In the genomic region with DNA sequence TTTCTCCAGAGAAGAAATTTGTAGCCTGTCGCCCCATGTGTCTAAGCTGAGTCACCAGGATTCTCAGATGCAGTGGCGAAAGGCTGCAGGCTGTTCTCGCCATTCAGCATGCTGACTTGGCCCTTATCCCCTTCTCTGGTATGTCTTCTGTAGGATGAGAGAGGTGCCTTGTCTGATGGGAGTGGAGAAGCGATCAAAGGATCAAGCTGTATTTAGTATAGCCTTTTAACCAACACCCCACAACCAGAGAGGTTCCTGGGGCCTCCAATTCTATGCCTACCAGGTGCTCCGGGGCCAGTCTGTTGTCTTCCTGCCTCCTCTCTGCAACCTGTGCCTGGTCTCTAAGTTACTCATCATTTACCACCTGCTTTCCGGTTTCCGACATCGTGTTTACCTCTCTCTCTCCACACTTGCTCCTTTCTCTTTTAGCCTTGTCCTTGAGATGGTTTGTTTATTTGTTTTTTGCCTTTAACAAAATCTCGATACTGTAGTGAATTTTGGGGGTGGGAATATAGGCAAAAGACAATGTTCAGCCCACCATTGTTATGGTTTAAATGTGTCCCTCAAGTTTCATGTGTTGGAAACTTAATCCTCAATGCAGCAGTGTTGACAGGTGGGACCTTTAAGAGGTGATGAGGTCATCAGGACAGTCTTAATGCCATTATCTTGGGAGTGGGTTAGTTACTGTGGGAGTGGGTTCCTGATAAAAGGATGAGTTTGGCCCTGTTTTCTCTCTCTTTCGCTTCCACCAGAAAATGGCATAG, we compare ENCODE assay signal across 12 cellular contexts. TPM values are rescaled to one million over a fixed set of nuclear protein-coding genes. Genes with fewer than 3 reads are reported as not detected.
DNase-seq lines count a peak whose midpoint lies in the region; TF ChIP-seq lines count a peak whose summit lies in the region.
"Had no signal": no experiment of that assay in that cellular context is flagged by ENCODE, and none has a peak within 500 bp of the region (broad histone marks: within the 10 kb centered on the region; RNA-seq: fewer than 3 reads in every experiment).

No MANE protein-coding gene starts in this region.

- H3K27ac ChIP-seq in adipose tissue (ENCODE audit: low read depth, low read length) = peak overlapping the region; percentile 58
- peak overlapping the region; percentile 53 to 77 (median 66) for H3K27ac ChIP-seq in transverse colon

- TF ChIP-seq CTCF in transverse colon (IDR thresholded peaks at IDR 0.05) = no peak

- WGBS in adipose tissue, 3 donors = 82 to 86% (median 84%) methylated on average over 10 of the region's 10 CpGs
- 77 to 88% methylated on average over 8 to 10 of the region's 10 CpGs for WGBS in transverse colon (ENCODE audit: low coverage in 1 of 2), 2 donors

- DNase-seq in NCI-H2171 treated with DMSO at 0.1 percent for 48 hours (lab: John Stamatoyannopoulos, UW) (peak; percentile 18), NCI-H2171 (lab: John Stamatoyannopoulos, UW) (no peak), foreskin melanocyte (peak; percentile 44), transverse colon (no peak), NCI-H524 treated with DMSO at 0.1 percent for 48 hours (lab: John Stamatoyannopoulos, UW) (no peak), NCI-H526 treated with DMSO at 0.1 percent for 48 hours (lab: John Stamatoyannopoulos, UW) (no peak), head of caudate nucleus (no peak)
- DNase-seq: activated effector memory CD4-positive, alpha-beta T cell treated with anti-CD3 and anti-CD28 coated beads, Interleukin-2, amount 50 U/mL, for 16 hours; effector memory CD8-positive, alpha-beta T cell; kidney; NCI-H1092 treated with DMSO at 0.1 percent for 48 hours had no signal

- TF ChIP-seq EP300 in transverse colon (IDR thresholded peaks at IDR 0.05; ENCODE audit: low read depth) = no peak

- H3K9me3 ChIP-seq in transverse colon = no peaks in the 10 kb centered on the region

- H3K4me1 ChIP-seq in transverse colon = peaks cover 7 to 88% (median 33%) of the 10 kb centered on the region in 4 donors

- TF ChIP-seq POLR2A in transverse colon (IDR thresholded peaks at IDR 0.05) = no peak

- intact Hi-C loops in transverse colon (cut with DNase I; ENCODE audit: low total_unique reads) = no loop called here
- intact Hi-C loops in head of caudate nucleus (cut with DNase I) = no loop called here

- no peaks in the 10 kb centered on the region for H3K36me3 ChIP-seq in transverse colon

- no peaks in the 10 kb centered on the region for H3K27me3 ChIP-seq in transverse colon

- no peak overlapping the region for H3K4me3 ChIP-seq in transverse colon

- in situ Hi-C loops in transverse colon (cut with MboI; ENCODE audit: low pct_ligation_motif_present in 1 of 4, low pct_unique_long_range_greater_than_20kb in 1 of 4, low sequenced_read_pairs in 3 of 4) = no loop called here

RNA-seq across cellular contexts. Expression of gene MFSD1, which starts 31.4 kb away (rescaled TPM):
- polyA plus RNA-seq in adipose tissue = 10 to 100 TPM; 23.6 to 54.8 (median 35.5) TPM
- total RNA-seq in transverse colon = 10 to 100 TPM in 3 of 4 donors, 1 to 10 TPM in 1; 9.2 to 86.6 (median 64.0) TPM

RNA-seq across cellular contexts. Expression of gene RARRES1, which starts 38.2 kb away (rescaled TPM):
- 100 to 1,000 TPM in 1 of 3 donors, 10 to 100 TPM in 1, 1 to 10 TPM in 1; 7.3 to 147 (median 78.2) TPM for polyA plus RNA-seq in adipose tissue
- total RNA-seq in transverse colon = 10 to 100 TPM in 2 of 4 donors, 1 to 10 TPM in 2; 3.4 to 71.5 (median 30.2) TPM

Comparison
In these comparisons a context has a peak if more than half of its experiments do, and no peak if none do; other contexts are left out.
1. DNase-seq: peak in NCI-H2171 treated with DMSO at 0.1 percent for 48 hours (single experiment) and foreskin melanocyte (single experiment); none in NCI-H2171 (single experiment), transverse colon (single experiment), NCI-H524 treated with DMSO at 0.1 percent for 48 hours (single experiment), NCI-H526 treated with DMSO at 0.1 percent for 48 hours (single experiment) and head of caudate nucleus (0 of 42).